Comparison of ENCODE assay signal across 1 cellular context in the genomic region with DNA sequence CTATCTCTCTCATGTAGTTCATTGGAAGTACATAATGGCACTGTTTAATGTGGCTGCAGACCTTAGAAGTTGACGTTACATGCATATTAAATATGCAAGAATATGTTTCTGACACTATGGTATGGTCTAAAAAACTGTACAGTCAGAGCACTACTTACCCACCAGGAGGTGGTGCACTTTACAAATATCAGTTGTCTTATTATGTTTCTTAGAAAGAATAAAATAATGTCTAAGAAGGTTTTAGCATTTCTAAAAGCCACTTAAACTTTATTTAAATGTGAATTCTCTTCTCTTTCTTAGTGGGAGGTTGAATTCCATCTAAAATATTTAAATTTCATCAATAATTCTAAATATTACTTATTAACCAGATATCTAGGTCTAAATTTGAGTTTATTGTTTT.
TF ChIP-seq lines count a peak whose summit lies in the region.

No MANE protein-coding gene starts in this region.

TF ChIP-seq in K562, 482 proteins besides CTCF, POLR2A, EP300 and RAD21:
- TF ChIP-seq NONO (IDR thresholded peaks at IDR 0.05; ENCODE audit: low read depth in 2 of 2, low read length in 1 of 2), result no peak
- no peak for TF ChIP-seq TAF15 (IDR thresholded peaks at IDR 0.05; ENCODE audit: low read depth, low read length)
- TF ChIP-seq SMARCA5 (IDR thresholded peaks at IDR 0.05), result no peak
- TF ChIP-seq, protein P1, sequence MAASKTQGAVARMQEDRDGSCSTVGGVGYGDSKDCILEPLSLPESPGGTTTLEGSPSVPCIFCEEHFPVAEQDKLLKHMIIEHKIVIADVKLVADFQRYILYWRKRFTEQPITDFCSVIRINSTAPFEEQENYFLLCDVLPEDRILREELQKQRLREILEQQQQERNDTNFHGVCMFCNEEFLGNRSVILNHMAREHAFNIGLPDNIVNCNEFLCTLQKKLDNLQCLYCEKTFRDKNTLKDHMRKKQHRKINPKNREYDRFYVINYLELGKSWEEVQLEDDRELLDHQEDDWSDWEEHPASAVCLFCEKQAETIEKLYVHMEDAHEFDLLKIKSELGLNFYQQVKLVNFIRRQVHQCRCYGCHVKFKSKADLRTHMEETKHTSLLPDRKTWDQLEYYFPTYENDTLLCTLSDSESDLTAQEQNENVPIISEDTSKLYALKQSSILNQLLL (CRISPR knock-in tag; IDR thresholded peaks at IDR 0.05; ENCODE audit: borderline replicate concordance), result no peak
- TF ChIP-seq, protein P2, sequence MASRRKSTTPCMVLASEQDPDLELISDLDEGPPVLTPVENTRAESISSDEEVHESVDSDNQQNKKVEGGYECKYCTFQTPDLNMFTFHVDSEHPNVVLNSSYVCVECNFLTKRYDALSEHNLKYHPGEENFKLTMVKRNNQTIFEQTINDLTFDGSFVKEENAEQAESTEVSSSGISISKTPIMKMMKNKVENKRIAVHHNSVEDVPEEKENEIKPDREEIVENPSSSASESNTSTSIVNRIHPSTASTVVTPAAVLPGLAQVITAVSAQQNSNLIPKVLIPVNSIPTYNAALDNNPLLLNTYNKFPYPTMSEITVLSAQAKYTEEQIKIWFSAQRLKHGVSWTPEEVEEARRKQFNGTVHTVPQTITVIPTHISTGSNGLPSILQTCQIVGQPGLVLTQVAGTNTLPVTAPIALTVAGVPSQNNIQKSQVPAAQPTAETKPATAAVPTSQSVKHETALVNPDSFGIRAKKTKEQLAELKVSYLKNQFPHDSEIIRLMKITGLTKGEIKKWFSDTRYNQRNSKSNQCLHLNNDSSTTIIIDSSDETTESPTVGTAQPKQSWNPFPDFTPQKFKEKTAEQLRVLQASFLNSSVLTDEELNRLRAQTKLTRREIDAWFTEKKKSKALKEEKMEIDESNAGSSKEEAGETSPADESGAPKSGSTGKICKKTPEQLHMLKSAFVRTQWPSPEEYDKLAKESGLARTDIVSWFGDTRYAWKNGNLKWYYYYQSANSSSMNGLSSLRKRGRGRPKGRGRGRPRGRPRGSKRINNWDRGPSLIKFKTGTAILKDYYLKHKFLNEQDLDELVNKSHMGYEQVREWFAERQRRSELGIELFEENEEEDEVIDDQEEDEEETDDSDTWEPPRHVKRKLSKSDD (conservative IDR thresholded peaks at IDR 0.05; ENCODE audit: low read length), result no peak
- no peak for TF ChIP-seq LCOR (CRISPR knock-in tag; IDR thresholded peaks at IDR 0.05)
- TF ChIP-seq, protein P3, sequence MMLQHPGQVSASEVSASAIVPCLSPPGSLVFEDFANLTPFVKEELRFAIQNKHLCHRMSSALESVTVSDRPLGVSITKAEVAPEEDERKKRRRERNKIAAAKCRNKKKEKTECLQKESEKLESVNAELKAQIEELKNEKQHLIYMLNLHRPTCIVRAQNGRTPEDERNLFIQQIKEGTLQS (IDR thresholded peaks at IDR 0.05), result no peak
- TF ChIP-seq, protein P3 (CRISPR knock-in tag; conservative IDR thresholded peaks at IDR 0.05), result no peak
- TF ChIP-seq, protein P4, sequence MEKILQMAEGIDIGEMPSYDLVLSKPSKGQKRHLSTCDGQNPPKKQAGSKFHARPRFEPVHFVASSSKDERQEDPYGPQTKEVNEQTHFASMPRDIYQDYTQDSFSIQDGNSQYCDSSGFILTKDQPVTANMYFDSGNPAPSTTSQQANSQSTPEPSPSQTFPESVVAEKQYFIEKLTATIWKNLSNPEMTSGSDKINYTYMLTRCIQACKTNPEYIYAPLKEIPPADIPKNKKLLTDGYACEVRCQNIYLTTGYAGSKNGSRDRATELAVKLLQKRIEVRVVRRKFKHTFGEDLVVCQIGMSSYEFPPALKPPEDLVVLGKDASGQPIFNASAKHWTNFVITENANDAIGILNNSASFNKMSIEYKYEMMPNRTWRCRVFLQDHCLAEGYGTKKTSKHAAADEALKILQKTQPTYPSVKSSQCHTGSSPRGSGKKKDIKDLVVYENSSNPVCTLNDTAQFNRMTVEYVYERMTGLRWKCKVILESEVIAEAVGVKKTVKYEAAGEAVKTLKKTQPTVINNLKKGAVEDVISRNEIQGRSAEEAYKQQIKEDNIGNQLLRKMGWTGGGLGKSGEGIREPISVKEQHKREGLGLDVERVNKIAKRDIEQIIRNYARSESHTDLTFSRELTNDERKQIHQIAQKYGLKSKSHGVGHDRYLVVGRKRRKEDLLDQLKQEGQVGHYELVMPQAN (IDR thresholded peaks at IDR 0.05; ENCODE audit: borderline replicate concordance), result no peak
- TF ChIP-seq XRCC3 (IDR thresholded peaks at IDR 0.05), result no peak
- TF ChIP-seq POLR2H (tag; IDR thresholded peaks at IDR 0.05; ENCODE audit: low read depth), result no peak
- TF ChIP-seq TBP (optimal IDR thresholded peaks at IDR 0.05; ENCODE audit: low read depth, low read length), result no peak
- no peak for TF ChIP-seq ARHGAP35 (IDR thresholded peaks at IDR 0.05; ENCODE audit: partially characterized antibody)
- TF ChIP-seq ZEB2 (IDR thresholded peaks at IDR 0.05), result no peak
- TF ChIP-seq MCM2 (IDR thresholded peaks at IDR 0.05; ENCODE audit: low read depth), result no peak
- no peak for TF ChIP-seq ZFX (CRISPR knock-in tag; IDR thresholded peaks at IDR 0.05)
- TF ChIP-seq, protein P5, sequence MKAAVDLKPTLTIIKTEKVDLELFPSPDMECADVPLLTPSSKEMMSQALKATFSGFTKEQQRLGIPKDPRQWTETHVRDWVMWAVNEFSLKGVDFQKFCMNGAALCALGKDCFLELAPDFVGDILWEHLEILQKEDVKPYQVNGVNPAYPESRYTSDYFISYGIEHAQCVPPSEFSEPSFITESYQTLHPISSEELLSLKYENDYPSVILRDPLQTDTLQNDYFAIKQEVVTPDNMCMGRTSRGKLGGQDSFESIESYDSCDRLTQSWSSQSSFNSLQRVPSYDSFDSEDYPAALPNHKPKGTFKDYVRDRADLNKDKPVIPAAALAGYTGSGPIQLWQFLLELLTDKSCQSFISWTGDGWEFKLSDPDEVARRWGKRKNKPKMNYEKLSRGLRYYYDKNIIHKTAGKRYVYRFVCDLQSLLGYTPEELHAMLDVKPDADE (conservative IDR thresholded peaks at IDR 0.05; ENCODE audit: control insufficient read depth, low read depth, low read length), result no peak
- no peak for TF ChIP-seq SREBF1 (IDR thresholded peaks at IDR 0.05; ENCODE audit: borderline replicate concordance, low read depth, low read length)
